ENCODE assay signal across 8 cellular contexts in the genomic region with DNA sequence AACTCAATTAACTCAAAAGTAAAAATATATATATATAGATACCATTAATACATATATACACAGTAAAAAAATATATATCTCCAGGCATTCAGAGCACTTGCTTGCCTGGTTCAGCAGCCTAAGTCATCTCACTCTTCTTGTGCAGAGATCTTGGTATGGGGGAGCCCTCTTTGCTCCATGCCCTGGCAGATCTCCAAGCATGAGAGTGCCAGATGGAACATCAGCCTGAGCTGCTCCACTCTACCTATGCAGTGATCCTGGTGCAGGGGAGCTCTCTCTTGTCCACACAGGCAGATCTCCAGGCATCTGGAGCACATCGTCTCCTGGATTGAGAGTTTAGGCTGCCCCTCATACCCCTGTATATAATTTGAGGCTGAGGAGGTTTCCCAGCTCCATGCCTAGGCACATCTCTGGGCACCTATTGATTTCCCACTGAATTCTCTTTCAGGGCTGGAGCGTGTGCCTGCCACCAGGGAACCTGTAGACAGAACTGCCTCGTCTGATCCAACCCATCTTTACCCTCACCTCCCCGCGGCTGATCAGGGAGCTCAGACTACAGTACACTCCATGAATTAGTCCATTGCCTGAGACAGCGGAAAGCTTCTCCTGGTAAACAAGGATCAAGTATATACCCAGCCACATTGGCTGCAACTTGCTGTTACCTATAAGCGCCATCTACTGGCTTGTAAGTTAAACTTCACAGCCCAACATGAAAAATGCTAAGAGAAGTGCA.
DNase-seq lines count a peak whose midpoint lies in the region; ATAC-seq and TF ChIP-seq lines count a peak whose summit lies in the region.

No MANE protein-coding gene starts in this region.

- no peaks in the 10 kb centered on the region for H3K36me3 Mint-ChIP-seq in Calu3 (ENCODE audit: insufficient read depth, unreplicated experiment)
- H3K36me3 Mint-ChIP-seq in stimulated activated effector memory CD8-positive, alpha-beta T cell treated with anti-CD3 and anti-CD28 coated beads, Interleukin-12 subunit alpha, Interleukin-12 subunit beta, amount 100 ng/mL, for 72 hours: no peaks in the 10 kb centered on the region

- no peak overlapping the region for H3K27ac Mint-ChIP-seq in Calu3 (ENCODE audit: unreplicated experiment)
- H3K27ac Mint-ChIP-seq in stimulated activated effector memory CD8-positive, alpha-beta T cell treated with anti-CD3 and anti-CD28 coated beads, Interleukin-12 subunit alpha, Interleukin-12 subunit beta, amount 100 ng/mL, for 72 hours: no peak overlapping the region

- H3K4me1 ChIP-seq in OCI-LY1 (ENCODE audit: insufficient read depth, low read length, severe bottlenecking): no peaks in the 10 kb centered on the region

- intact Hi-C loops in Calu3 (cut with micrococcal nuclease; ENCODE audit: unreplicated experiment): loop anchor here (1.0 to 2.0 kb wide), 4 partner anchors 555 to 817 kb away; no protein-coding TSS in a partner anchor

- no peaks in the 10 kb centered on the region for H3K4me1 Mint-ChIP-seq in Calu3 (ENCODE audit: low read depth, unreplicated experiment)
- H3K4me1 Mint-ChIP-seq in stimulated activated effector memory CD8-positive, alpha-beta T cell treated with anti-CD3 and anti-CD28 coated beads, Interleukin-12 subunit alpha, Interleukin-12 subunit beta, amount 100 ng/mL, for 72 hours: no peaks in the 10 kb centered on the region

- H3K27me3 Mint-ChIP-seq in Calu3 (ENCODE audit: unreplicated experiment): no peaks in the 10 kb centered on the region

- CTCF ChIA-PET in Calu3 (lab: Charles Lee): interaction anchor here (1.0 to 1.5 kb wide), 4 partner anchors 11 to 817 kb away, joined by 4 to 8 read pairs (median 4); no protein-coding TSS in a partner anchor

- no peaks in the 10 kb centered on the region for H3K9me3 ChIP-seq in OCI-LY1 (ENCODE audit: low read length)

- no peaks in the 10 kb centered on the region for H3K27me3 ChIP-seq in OCI-LY1 (ENCODE audit: insufficient read depth, low read length)

- no peaks in the 10 kb centered on the region for H3K9me2 ChIP-seq in OCI-LY1 (ENCODE audit: low read depth, low read length)

- H3K4me3 Mint-ChIP-seq in Calu3 (ENCODE audit: low read depth, unreplicated experiment): no peak overlapping the region
- H3K4me3 Mint-ChIP-seq in stimulated activated effector memory CD8-positive, alpha-beta T cell treated with anti-CD3 and anti-CD28 coated beads, Interleukin-12 subunit alpha, Interleukin-12 subunit beta, amount 100 ng/mL, for 72 hours: no peak overlapping the region

- TF ChIP-seq CTCF in Calu3 (IDR thresholded peaks at IDR 0.05; ENCODE audit: unreplicated experiment): peak; percentile 54
- TF ChIP-seq CTCF in OCI-LY1 (IDR thresholded peaks at IDR 0.05; ENCODE audit: low read length): peak; percentile 73
- peak; percentile 86 for TF ChIP-seq CTCF in fibroblast of mammary gland (conservative IDR thresholded peaks at IDR 0.05; ENCODE audit: control insufficient read depth, insufficient read depth, low read depth, low read length)

- no peak overlapping the region for H3K9ac ChIP-seq in OCI-LY1 (ENCODE audit: low read length)

- no peaks in the 10 kb centered on the region for H3F3A ChIP-seq in OCI-LY1 (ENCODE audit: insufficient read depth, low read length)

- no peaks in the 10 kb centered on the region for H3K36me3 ChIP-seq in OCI-LY1 (ENCODE audit: insufficient read depth, low read length)

- no peak overlapping the region for H3K4me2 ChIP-seq in OCI-LY1 (ENCODE audit: low read length)

- no peak overlapping the region for H3K27ac ChIP-seq in OCI-LY1 (ENCODE audit: low read depth, low read length, poor library complexity, severe bottlenecking)

- BruUV-seq in Calu3 (replicated peaks; lab: Mats Ljungman, UMichigan): no TSS peak

- ATAC-seq in GM19395 (IDR thresholded peaks at IDR 0.05; ENCODE audit: unreplicated experiment) (peak; percentile 85), HG03457 (IDR thresholded peaks at IDR 0.05; ENCODE audit: unreplicated experiment) (peak; percentile 48)
- ATAC-seq in stimulated activated effector memory CD8-positive, alpha-beta T cell treated with anti-CD3 and anti-CD28 coated beads, Interleukin-12 subunit alpha, Interleukin-12 subunit beta, amount 100 ng/mL, for 72 hours: no peak

- DNase-seq in Calu3: peak; percentile 15
- DNase-seq in fibroblast of mammary gland (ENCODE audit: low read depth): peak; percentile 80
- peak; percentile 18 for DNase-seq in putamen (ENCODE audit: low spot score)
- DNase-seq in stimulated activated effector memory CD8-positive, alpha-beta T cell treated with anti-CD3 and anti-CD28 coated beads, Interleukin-12 subunit alpha, Interleukin-12 subunit beta, amount 100 ng/mL, for 72 hours (ENCODE audit: low spot score in 2 of 2): no peak
- no peak for DNase-seq in amniotic stem cell (lab: John Stamatoyannopoulos, UW)

- no peak overlapping the region for H3K4me3 ChIP-seq in OCI-LY1 (ENCODE audit: low read depth, low read length, poor library complexity, severe bottlenecking)
- H3K4me3 ChIP-seq in fibroblast of mammary gland (ENCODE audit: control insufficient read depth, low read depth, low read length): no peak overlapping the region

- H4K20me1 ChIP-seq in OCI-LY1 (ENCODE audit: insufficient read depth, low read length): no peaks in the 10 kb centered on the region

- H3K9me3 Mint-ChIP-seq in Calu3 (ENCODE audit: low read depth, unreplicated experiment): peaks cover 5% of the 10 kb centered on the region
- H3K9me3 Mint-ChIP-seq in stimulated activated effector memory CD8-positive, alpha-beta T cell treated with anti-CD3 and anti-CD28 coated beads, Interleukin-12 subunit alpha, Interleukin-12 subunit beta, amount 100 ng/mL, for 72 hours: peaks cover 24% of the 10 kb centered on the region

- H3K79me2 ChIP-seq in OCI-LY1 (ENCODE audit: insufficient read depth, low read length): no peaks in the 10 kb centered on the region

- no peak overlapping the region for H2AFZ ChIP-seq in OCI-LY1 (ENCODE audit: low read length)

Comparison
In these comparisons a context has a peak if more than half of its experiments do, and no peak if none do; other contexts are left out.
1. DNase-seq: peak in Calu3 (single experiment), fibroblast of mammary gland (single experiment) and putamen (single experiment); none in stimulated activated effector memory CD8-positive, alpha-beta T cell treated with anti-CD3 and anti-CD28 coated beads, Interleukin-12 subunit alpha, Interleukin-12 subunit beta, amount 100 ng/mL, for 72 hours (0 of 2) and amniotic stem cell (single experiment).
2. Peak in every context shown above with its lines, with median percentiles within 50 percentile points of each other: CTCF ChIP-seq.